In the genomic region with DNA sequence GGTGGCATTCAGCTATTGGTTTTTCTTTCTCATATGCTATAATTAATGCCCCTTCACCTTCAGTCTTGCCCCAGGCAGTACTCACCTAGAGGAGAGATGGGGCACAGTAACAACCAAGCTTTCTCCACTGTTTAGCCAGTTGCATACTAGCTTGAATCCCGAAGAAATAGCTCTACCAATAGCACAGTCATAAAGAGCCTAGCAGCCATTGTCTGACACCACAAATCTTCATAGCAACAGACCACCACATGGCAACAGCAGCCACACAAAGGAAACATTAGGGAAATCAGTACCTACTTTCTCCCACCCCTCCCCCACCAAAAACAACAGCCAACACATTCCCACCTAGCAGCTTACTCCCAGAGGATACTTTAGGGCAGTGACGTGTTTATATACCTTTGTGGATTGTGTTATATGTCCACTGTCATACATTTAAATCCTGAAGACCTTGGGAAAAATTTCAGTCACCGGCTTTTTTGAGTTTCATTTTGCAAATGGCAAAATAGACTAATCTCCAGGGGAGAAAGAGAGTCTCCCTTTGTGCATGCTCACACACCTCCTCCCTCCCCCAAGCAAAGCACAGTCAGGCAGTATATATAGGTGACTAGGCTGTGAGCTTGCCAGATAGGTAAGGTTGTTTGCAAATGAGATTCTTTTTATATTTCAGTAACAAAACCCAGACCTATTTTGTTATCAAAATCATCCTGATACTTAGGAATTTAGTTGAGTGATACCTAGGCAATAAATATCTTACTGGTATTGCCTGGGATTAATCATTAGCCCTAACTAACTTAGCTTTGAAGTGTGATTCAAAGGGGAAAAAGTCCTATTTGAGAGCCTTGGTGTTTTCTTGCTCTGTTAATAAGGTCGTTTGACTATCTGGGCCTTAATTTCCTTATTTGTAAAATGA, we compare ENCODE assay signal across 8 cellular contexts.
DNase-seq lines count a peak whose midpoint lies in the region; ATAC-seq and TF ChIP-seq lines count a peak whose summit lies in the region.

No MANE protein-coding gene starts in this region.

- H3K9me3 Mint-ChIP-seq in activated naive CD8-positive, alpha-beta T cell (ENCODE audit: low read depth), result peaks cover 12% of the 10 kb centered on the region
- H3K9me3 Mint-ChIP-seq in type B pancreatic cell, result no peaks in the 10 kb centered on the region

- TF ChIP-seq CTCF in type B pancreatic cell (conservative IDR thresholded peaks at IDR 0.05), result peak; percentile 24
- no peak for TF ChIP-seq CTCF in GM13977 (IDR thresholded peaks at IDR 0.05; ENCODE audit: extremely low read depth, insufficient read depth, missing control alignments)

- peaks cover 24% of the 10 kb centered on the region for H3K36me3 Mint-ChIP-seq in activated naive CD8-positive, alpha-beta T cell
- H3K36me3 Mint-ChIP-seq in type B pancreatic cell, result peaks cover 12% of the 10 kb centered on the region

- DNase-seq in EH (ENCODE audit: low read depth), result peak; percentile 15
- peak; percentile 88 for DNase-seq in kidney glomerular epithelial cell (lab: John Stamatoyannopoulos, UW)
- DNase-seq in type B pancreatic cell (ENCODE audit: extremely low spot score, unreplicated experiment), result no peak
- DNase-seq in SIG-M5 (lab: John Stamatoyannopoulos, UW), result no peak
- DNase-seq in GM13977 (ENCODE audit: low spot score), result no peak

- peak; percentile 39 for ATAC-seq in GM21515 (IDR thresholded peaks at IDR 0.05; ENCODE audit: unreplicated experiment)

- H3K36me3 ChIP-seq in KOPT-K1 (ENCODE audit: insufficient read depth, low read length), result peaks cover 7% of the 10 kb centered on the region

- H3K4me1 Mint-ChIP-seq in activated naive CD8-positive, alpha-beta T cell (ENCODE audit: low read depth), result peaks cover 73% of the 10 kb centered on the region
- H3K4me1 Mint-ChIP-seq in type B pancreatic cell (ENCODE audit: unreplicated experiment), result peaks cover 38% of the 10 kb centered on the region

- peak overlapping the region; percentile 59 for H3K27ac ChIP-seq in KOPT-K1 (ENCODE audit: low read depth, low read length, poor library complexity, severe bottlenecking)

- peaks cover 10% of the 10 kb centered on the region for H3K9me3 ChIP-seq in KOPT-K1 (ENCODE audit: insufficient read depth, low read length, poor library complexity, severe bottlenecking)

- no peaks in the 10 kb centered on the region for H3K27me3 Mint-ChIP-seq in activated naive CD8-positive, alpha-beta T cell
- H3K27me3 Mint-ChIP-seq in type B pancreatic cell, result no peaks in the 10 kb centered on the region

- peak overlapping the region; percentile 80 for H3K27ac Mint-ChIP-seq in activated naive CD8-positive, alpha-beta T cell
- H3K27ac Mint-ChIP-seq in type B pancreatic cell, result peak overlapping the region; percentile 80

- in situ Hi-C loops in GM13977 (cut with MboI; ENCODE audit: low pct_unique_long_range_greater_than_20kb, low sequenced_read_pairs, unreplicated experiment), result no loop called here

- peak overlapping the region; percentile 67 for H3K4me3 Mint-ChIP-seq in activated naive CD8-positive, alpha-beta T cell
- H3K4me3 Mint-ChIP-seq in type B pancreatic cell, result peak overlapping the region; percentile 9

Comparison
In these comparisons a context has a peak if more than half of its experiments do, and no peak if none do; other contexts are left out.
1. DNase-seq: peak in EH (single experiment) and kidney glomerular epithelial cell (single experiment); none in type B pancreatic cell (single experiment), SIG-M5 (single experiment) and GM13977 (single experiment).